In the genomic region with DNA sequence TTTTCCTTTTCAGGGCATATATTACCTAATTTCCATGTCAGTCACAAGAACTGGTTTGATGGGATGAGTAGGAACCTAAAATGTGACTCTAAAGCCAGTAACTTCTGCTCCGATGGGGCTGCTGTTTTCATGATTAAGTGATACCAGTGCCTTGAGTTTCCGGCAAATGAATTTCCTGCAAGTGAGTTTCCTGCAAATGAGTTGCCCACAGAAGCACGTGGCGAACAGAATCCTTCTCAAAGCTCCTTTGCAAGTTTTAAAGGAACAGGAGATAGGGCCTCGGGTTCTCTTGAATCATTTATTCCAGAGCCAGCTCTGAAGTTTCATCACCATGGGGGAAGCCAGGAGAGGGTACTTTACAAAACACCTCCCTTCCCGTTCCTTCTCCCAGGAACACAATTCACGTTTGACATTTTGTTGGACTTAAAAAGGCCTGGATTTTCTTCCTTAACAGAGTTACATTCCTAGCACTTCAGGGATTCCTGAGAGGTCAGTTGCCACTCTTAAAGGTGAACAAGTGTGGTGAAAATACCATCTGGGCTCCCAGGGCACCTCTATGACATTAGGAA, we compare ENCODE assay signal across 1 cellular context.
TF ChIP-seq lines count a peak whose summit lies in the region.

No MANE protein-coding gene starts in this region.

TF ChIP-seq in GM12878, 131 proteins besides CTCF, POLR2A, EP300 and RAD21 (continued from another document):
- no peak for TF ChIP-seq SUZ12 (IDR thresholded peaks at IDR 0.05; ENCODE audit: unreplicated experiment)
